8 cellular contexts compared by ENCODE assay signal in the genomic region with DNA sequence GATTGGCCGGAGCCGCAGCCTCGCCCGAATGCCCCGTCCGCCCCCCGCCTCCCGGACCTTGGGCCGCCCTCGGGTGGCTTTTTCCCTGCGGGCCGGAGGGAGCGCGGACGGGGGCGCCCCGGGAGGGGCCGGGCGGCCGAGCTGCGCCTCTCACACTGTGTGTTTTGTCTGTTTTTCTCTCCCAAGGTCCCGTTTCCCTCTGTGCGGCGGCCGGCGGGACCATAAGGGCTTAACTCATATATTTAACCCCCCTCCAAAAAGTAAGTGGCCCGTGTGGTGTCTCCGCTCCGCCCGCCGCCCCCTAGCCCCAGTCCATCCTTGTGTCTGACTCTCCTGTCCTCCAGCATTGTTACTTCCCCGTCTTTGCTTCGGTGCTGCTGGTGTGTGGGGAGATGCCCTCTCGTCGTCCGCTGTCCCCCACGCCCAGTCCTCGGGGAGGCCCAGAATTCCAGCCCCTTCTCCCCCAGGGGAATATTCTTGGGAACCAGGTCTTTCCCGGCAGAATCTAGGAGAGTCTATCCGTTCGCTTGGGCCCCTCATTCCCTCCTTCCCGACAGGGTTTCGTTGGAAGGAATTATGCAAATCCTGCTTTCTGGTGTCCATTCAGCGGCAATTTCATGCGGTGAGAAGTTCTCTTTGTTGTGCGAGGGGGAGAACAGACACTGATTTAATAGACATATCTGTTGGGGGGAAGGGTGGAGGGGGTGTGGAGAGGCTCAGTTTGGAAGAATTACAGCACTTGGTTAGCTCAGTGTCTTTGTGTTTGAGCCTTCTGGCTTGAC. TPM values are rescaled to one million over a fixed set of nuclear protein-coding genes. Genes with fewer than 3 reads are reported as not detected.
DNase-seq lines count a peak whose midpoint lies in the region; ATAC-seq, FAIRE-seq and TF ChIP-seq lines count a peak whose summit lies in the region.

No MANE protein-coding gene starts in this region.

- WGBS in K562 (ENCODE audit: insufficient coverage, low coverage, missing lambda C conversion rate), result 1% methylated on average over 12 of the region's 46 CpGs

- no peak for TF ChIP-seq RAD21 in K562 (CRISPR knock-in tag; conservative IDR thresholded peaks at IDR 0.05 in 1 of 2, IDR thresholded peaks at IDR 0.05 in 1 of 2)

- intact Hi-C loops in K562 (cut with micrococcal nuclease), result no loop called here

- H3K36me3 ChIP-seq in OCI-LY3 (replicated peaks; ENCODE audit: low read depth, low read length) (peaks cover 3% of the 10 kb centered on the region), K562 (ENCODE audit: control insufficient read depth, insufficient read depth, low read length) (peaks cover 13% of the 10 kb centered on the region; the same call in 1 of the 3 replicates)

- H3K79me2 ChIP-seq in OCI-LY3 (ENCODE audit: low read length) (peaks cover 55% of the 10 kb centered on the region), K562 (ENCODE audit: control insufficient read depth, insufficient read depth, low read length) (peaks cover 63% of the 10 kb centered on the region)

- POLR2A ChIA-PET in K562 (lab: Yijun Ruan, JAX), result interaction anchor here (0.6 to 1.1 kb wide), 2 partner anchors 169 to 425 kb away, joined by 3 read pairs; no protein-coding TSS in a partner anchor

- DNase-seq in NCI-H2081 (lab: John Stamatoyannopoulos, UW) (peak; percentile 8 to 31), NCI-H2081 treated with DMSO at 0.1 percent for 48 hours (lab: John Stamatoyannopoulos, UW) (no peak), K562 (ENCODE audit: extremely low read depth in 1 of 4, low spot score in 3 of 4) (peak in 2 of 4 experiments; percentile 32 to 37), skeletal muscle cell (ENCODE audit: low read depth) (no peak), NCI-H2171 treated with DMSO at 0.1 percent for 48 hours (lab: John Stamatoyannopoulos, UW) (no peak)

- H3K4me1 ChIP-seq in OCI-LY3 (ENCODE audit: low read length) (peaks cover 39% of the 10 kb centered on the region), K562 (replicated peaks in 1 of 2; ENCODE audit: control insufficient read depth in 2 of 2, insufficient read depth in 2 of 2, low read length in 2 of 2) (peaks cover 13 to 28% of the 10 kb centered on the region in 2 experiments; a peak in 4 of 5 replicates)

- CTCF ChIA-PET in K562 (lab: Yijun Ruan, JAX; ENCODE audit: low intra/inter-chr PET ratio), result no interaction called here

- ATAC-seq in HG02678 (IDR thresholded peaks at IDR 0.05; ENCODE audit: unreplicated experiment) (peak; percentile 6), K562 (peak; percentile 42)

- H3K27me3 ChIP-seq in OCI-LY3 (ENCODE audit: low read depth, low read length) (no peaks in the 10 kb centered on the region), K562 (ENCODE audit: control insufficient read depth in 2 of 2, insufficient read depth in 2 of 2, low read length in 2 of 2) (no peaks in the 10 kb centered on the region)

- TF ChIP-seq CTCF in OCI-LY3 (IDR thresholded peaks at IDR 0.05; ENCODE audit: low read depth, low read length) (no peak), K562 (IDR thresholded peaks at IDR 0.05 in 2 of 3, conservative IDR thresholded peaks at IDR 0.05 in 1 of 3; ENCODE audit: insufficient read depth in 2 of 3, low read depth in 1 of 3, low read length in 3 of 3) (no peak)

- H3K4me2 ChIP-seq in OCI-LY3 (ENCODE audit: low read length), result peak overlapping the region; percentile 94
- H3K4me2 ChIP-seq in K562 (ENCODE audit: insufficient read depth, low read length), result peak overlapping the region; percentile 89

- TF ChIP-seq EP300 in K562 (IDR thresholded peaks at IDR 0.05; ENCODE audit: low read length), result no peak

- no peaks in the 10 kb centered on the region for H3K9me1 ChIP-seq in K562 (ENCODE audit: control insufficient read depth, insufficient read depth, low read length)

- H3K9me3 ChIP-seq in OCI-LY3 (ENCODE audit: insufficient read depth, low read length), result no peaks in the 10 kb centered on the region
- H3K9me3 ChIP-seq in K562 (replicated peaks; ENCODE audit: control insufficient read depth, insufficient read depth, low read depth, low read length), result no peaks in the 10 kb centered on the region
- no peaks in the 10 kb centered on the region for H3K9me3 ChIP-seq in iPS-18c (ENCODE audit: control insufficient read depth, insufficient read depth, low read length)

- BruUV-seq in K562 (replicated peaks; lab: Mats Ljungman, UMichigan), result no TSS peak

- no peak overlapping the region for H2AFZ ChIP-seq in OCI-LY3 (ENCODE audit: low read depth, low read length)
- no peak overlapping the region for H2AFZ ChIP-seq in K562 (ENCODE audit: low read depth, low read length)

- in situ Hi-C loops in K562 (cut with MboI), result no loop called here

- H3K4me3 ChIP-seq in OCI-LY3 (ENCODE audit: low read length) (peak overlapping the region; percentile 90), K562 (peak overlapping the region; percentile 79), iPS-18c (ENCODE audit: insufficient read depth, low read depth, low read length) (peak overlapping the region; percentile 95), skeletal muscle cell (ENCODE audit: low read depth, low read length) (peak overlapping the region; percentile 83)

- H4K20me1 ChIP-seq in OCI-LY3 (ENCODE audit: insufficient read depth, low read length) (peaks cover 35% of the 10 kb centered on the region), K562 (replicated peaks; ENCODE audit: control insufficient read depth, insufficient read depth, low read length) (peaks cover 4% of the 10 kb centered on the region)

- TF ChIP-seq POLR2A in K562 (conservative IDR thresholded peaks at IDR 0.05), result no peak

- H3K9ac ChIP-seq in OCI-LY3 (ENCODE audit: low read length), result peak overlapping the region; percentile 77
- H3K9ac ChIP-seq in K562 (ENCODE audit: insufficient read depth in 1 of 2, low read depth in 2 of 2, low read length in 2 of 2), result peak overlapping the region; percentile 69 to 91

- no peak overlapping the region for H3K27ac ChIP-seq in OCI-LY3 (ENCODE audit: low read length)
- peak overlapping the region; percentile 88 for H3K27ac ChIP-seq in K562 (ENCODE audit: extremely low read depth, low read depth, low read length)

- peak; percentile 26 for FAIRE-seq in K562 (lab: Jason Lieb, UNC)

TF ChIP-seq in K562, 482 proteins besides CTCF, POLR2A, EP300 and RAD21 (continues in another document):
- TF ChIP-seq POLR2G (IDR thresholded peaks at IDR 0.05; ENCODE audit: low read depth, low read length) (peak; percentile 7; the same call in 1 of the 2 replicates), ZBTB7A (IDR thresholded peaks at IDR 0.05; ENCODE audit: borderline replicate concordance, control insufficient read depth, low read depth, low read length) (no peak), KLF6 (CRISPR knock-in tag; IDR thresholded peaks at IDR 0.05; ENCODE audit: borderline replicate concordance) (no peak), EGR1 (conservative IDR thresholded peaks at IDR 0.05) (0 out of 2 replicates have a peak, but pooled peaks have one; percentile 3), CREM (IDR thresholded peaks at IDR 0.05; ENCODE audit: low read depth) (no peak), MAZ (CRISPR knock-in tag; conservative IDR thresholded peaks at IDR 0.05 in 1 of 2, IDR thresholded peaks at IDR 0.05 in 1 of 2) (peak in 1 of 2 experiments; percentile 7; a peak in 1 of 4 replicates), RBFOX2 (IDR thresholded peaks at IDR 0.05; ENCODE audit: low read depth, low read length) (peak; percentile 63), ARHGAP35 (IDR thresholded peaks at IDR 0.05; ENCODE audit: partially characterized antibody) (no peak), ZNF561 (CRISPR knock-in tag; conservative IDR thresholded peaks at IDR 0.05) (no peak), HDAC6 (IDR thresholded peaks at IDR 0.05; ENCODE audit: low read depth, low read length) (no peak), PHF21A (IDR thresholded peaks at IDR 0.05; ENCODE audit: borderline replicate concordance, low read depth) (peak; percentile 73; the same call in 1 of the 2 replicates), RCOR1 (IDR thresholded peaks at IDR 0.05; ENCODE audit: borderline replicate concordance in 1 of 2, low read depth in 2 of 2, low read length in 2 of 2) (0 out of 4 replicates have a peak, but pooled peaks of 1 of the 2 experiments have one; percentile 6), RBM22 (IDR thresholded peaks at IDR 0.05; ENCODE audit: low read depth, low read length, poor library complexity, severe bottlenecking) (no peak), FIP1L1 (IDR thresholded peaks at IDR 0.05; ENCODE audit: low read depth, low read length, poor library complexity, severe bottlenecking) (peak; percentile 23), KDM1A (IDR thresholded peaks at IDR 0.05) (peak; percentile 63 to 64; a peak in 3 of 4 replicates), SP1 (CRISPR knock-in tag; IDR thresholded peaks at IDR 0.05) (0 out of 2 replicates have a peak, but pooled peaks have one; percentile 32), RAD51 (IDR thresholded peaks at IDR 0.05; ENCODE audit: borderline replicate concordance, low read depth) (no peak)
- TF ChIP-seq, protein P1, sequence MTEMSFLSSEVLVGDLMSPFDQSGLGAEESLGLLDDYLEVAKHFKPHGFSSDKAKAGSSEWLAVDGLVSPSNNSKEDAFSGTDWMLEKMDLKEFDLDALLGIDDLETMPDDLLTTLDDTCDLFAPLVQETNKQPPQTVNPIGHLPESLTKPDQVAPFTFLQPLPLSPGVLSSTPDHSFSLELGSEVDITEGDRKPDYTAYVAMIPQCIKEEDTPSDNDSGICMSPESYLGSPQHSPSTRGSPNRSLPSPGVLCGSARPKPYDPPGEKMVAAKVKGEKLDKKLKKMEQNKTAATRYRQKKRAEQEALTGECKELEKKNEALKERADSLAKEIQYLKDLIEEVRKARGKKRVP (CRISPR knock-in tag; IDR thresholded peaks at IDR 0.05), result no peak

RNA-seq across cellular contexts. Expression of gene LCOR, which starts 1.3 kb away (rescaled TPM):
- total RNA-seq in K562 (2011; cell fraction: chromatin; rRNA removed; ENCODE audit: low replicate concordance), result 15.1 and 59.1 TPM in 2 replicates
- 6.8 and 10.8 TPM in 2 replicates for total RNA-seq in K562 (2011; cell fraction: nucleolus; rRNA removed)
- 35.4 and 55.9 TPM in 2 replicates for total RNA-seq in K562 (2011; cell fraction: nucleoplasm; rRNA removed)
- total RNA-seq in K562 (2014; rRNA removed) (7.2 and 9.3 TPM in 2 replicates), K562 (2014; rRNA removed; fragmentation: Illumina TruSeq; extraction: Trizol) (16.9 and 18.2 TPM in 2 replicates), K562 (2015; rRNA removed; fragmentation: Illumina TruSeq; extraction: Trizol) (14.9 and 15.7 TPM in 2 replicates), K562 (2021) (20.3 and 23.7 TPM in 2 replicates)
- polyA plus RNA-seq in K562 (2011; rRNA removed) (8.6 and 9.5 TPM in 2 replicates), K562 (2014; fragmentation: Illumina TruSeq; extraction: Trizol) (7.4 and 14.4 TPM in 2 replicates), K562 (2014; fragmentation: Nextera tagmentation; extraction: Ambion mirVana) (1 to 10 TPM; 3.6 to 7.2 TPM), K562 (2014; rRNA removed) (9.7 and 25.2 TPM in 2 replicates)
- polyA plus RNA-seq in K562 (2011; cell fraction: cytosol; rRNA removed), result 3.0 and 4.8 TPM in 2 replicates
- polyA plus RNA-seq in K562 (2011; cell fraction: nucleus; rRNA removed), result 7.8 and 8.1 TPM in 2 replicates
- 4.4 and 5.1 TPM in 2 replicates for polyA plus RNA-seq in K562 (2012)
- polyA minus RNA-seq in K562 (2011; rRNA and poly(A)+ RNA removed), result 22.9 and 31.8 TPM in 2 replicates
- 11.8 and 12.9 TPM in 2 replicates for polyA minus RNA-seq in K562 (2011; cell fraction: cytosol; rRNA and poly(A)+ RNA removed)
- polyA minus RNA-seq in K562 (2011; cell fraction: nucleus; rRNA and poly(A)+ RNA removed), result 17.9 and 25.0 TPM in 2 replicates

Comparison
In these comparisons a context has a peak if more than half of its experiments do, and no peak if none do; other contexts are left out.
1. DNase-seq: peak in NCI-H2081 (2 of 2); none in NCI-H2081 treated with DMSO at 0.1 percent for 48 hours (single experiment), skeletal muscle cell (single experiment) and NCI-H2171 treated with DMSO at 0.1 percent for 48 hours (single experiment).
2. Peak in every context shown above with its lines, with median percentiles within 50 percentile points of each other: H3K4me3 ChIP-seq.